Comparison of ENCODE assay signal across 18 cellular contexts in genomic region chr17:55660171-55660886, GRCh38.
DNase-seq lines count a peak whose midpoint lies in the region; ATAC-seq, FAIRE-seq and TF ChIP-seq lines count a peak whose summit lies in the region.
"Had no signal": no experiment of that assay in that cellular context is flagged by ENCODE, and none has a peak within 500 bp of the region (broad histone marks: within the 10 kb centered on the region; RNA-seq: fewer than 3 reads in every experiment).

No MANE protein-coding gene starts in this region.

- peaks cover 30% of the 10 kb centered on the region for H3F3A ChIP-seq in DOHH2 (ENCODE audit: control insufficient read depth, insufficient read depth)

- no peak overlapping the region for H3K9ac ChIP-seq in kidney (ENCODE audit: low read length in 2 of 2)

- H3K9me3 Mint-ChIP-seq in CD8-positive, alpha-beta T cell = no peaks in the 10 kb centered on the region
- no peaks in the 10 kb centered on the region for H3K9me3 Mint-ChIP-seq in effector memory CD8-positive, alpha-beta T cell
- H3K9me3 Mint-ChIP-seq: CD8-positive, alpha-beta memory T cell; HFFc6 had no signal

- no peak for FAIRE-seq in kidney (lab: Jason Lieb, UNC)
- FAIRE-seq: pancreas had no signal

- no peak overlapping the region for H3K4me3 Mint-ChIP-seq in CD8-positive, alpha-beta T cell
- no peak overlapping the region for H3K4me3 Mint-ChIP-seq in effector memory CD8-positive, alpha-beta T cell
- H3K4me3 Mint-ChIP-seq: CD8-positive, alpha-beta memory T cell; HFFc6 had no signal

- no peaks in the 10 kb centered on the region for H3K79me2 ChIP-seq in DOHH2 (ENCODE audit: control insufficient read depth, low read length)

- ATAC-seq in gastroesophageal sphincter = peak; percentile 80
- no peak for ATAC-seq in CD8-positive, alpha-beta T cell
- no peak for ATAC-seq in effector memory CD8-positive, alpha-beta T cell (replicated peaks)
- ATAC-seq: upper lobe of right lung had no signal

- POLR2A ChIA-PET in CD8-positive, alpha-beta T cell (lab: Charles Lee) = no interaction called here

- H3K4me2 ChIP-seq in DOHH2 (ENCODE audit: low read length) = peak overlapping the region; percentile 87

- 4 to 35% methylated on average over 2 of the region's 2 CpGs for WGBS in gastroesophageal sphincter (ENCODE audit: low coverage in 1 of 2), 2 donors

- peak overlapping the region; percentile 60 for H3K4me3 ChIP-seq in DOHH2 (ENCODE audit: low read length)
- no peak overlapping the region for H3K4me3 ChIP-seq in gastroesophageal sphincter
- no peak overlapping the region for H3K4me3 ChIP-seq in skeletal muscle cell (ENCODE audit: low read depth, low read length)
- H3K4me3 ChIP-seq in kidney (ENCODE audit: low read length in 2 of 2) = no peak overlapping the region
- H3K4me3 ChIP-seq in CD8-positive, alpha-beta T cell (ENCODE audit: low read depth, low read length) = no peak overlapping the region
- H3K4me3 ChIP-seq: ascending aorta, pancreas, upper lobe of right lung had no signal

- H3K4me1 ChIP-seq in DOHH2 (ENCODE audit: control insufficient read depth, low read length) = peaks cover 74% of the 10 kb centered on the region
- peaks cover 0 to 20% (median 8%) of the 10 kb centered on the region in 3 donors for H3K4me1 ChIP-seq in gastroesophageal sphincter
- peaks cover 0 to 2% of the 10 kb centered on the region in 2 donors for H3K4me1 ChIP-seq in kidney (ENCODE audit: control insufficient read depth in 1 of 2, insufficient read depth in 1 of 2, low read depth in 1 of 2, low read length in 2 of 2)
- no peaks in the 10 kb centered on the region for H3K4me1 ChIP-seq in CD8-positive, alpha-beta T cell (ENCODE audit: insufficient read depth, low read length)
- H3K4me1 ChIP-seq: ascending aorta, upper lobe of right lung had no signal

- peaks cover 2% of the 10 kb centered on the region for H3K27me3 Mint-ChIP-seq in CD8-positive, alpha-beta T cell (ENCODE audit: low read depth)
- peaks cover 32 to 46% of the 10 kb centered on the region in 2 donors for H3K27me3 Mint-ChIP-seq in effector memory CD8-positive, alpha-beta T cell

- H3K27ac Mint-ChIP-seq in CD8-positive, alpha-beta T cell = no peak overlapping the region
- H3K27ac Mint-ChIP-seq in effector memory CD8-positive, alpha-beta T cell = no peak overlapping the region
- H3K27ac Mint-ChIP-seq: CD8-positive, alpha-beta memory T cell; HFFc6 had no signal

- no peaks in the 10 kb centered on the region for H4K20me1 ChIP-seq in DOHH2 (ENCODE audit: control insufficient read depth, insufficient read depth, low read depth, low read length)

- DNase-seq in SK-MEL-5 (ENCODE audit: low read depth, low spot score) (peak; percentile 82), skeletal muscle cell (ENCODE audit: low read depth) (peak; percentile 86), AG08396 (ENCODE audit: low spot score) (no peak), kidney (no peak)
- DNase-seq in CD8-positive, alpha-beta T cell = no peak
- no peak for DNase-seq in effector memory CD8-positive, alpha-beta T cell
- DNase-seq: activated CD8-positive, alpha-beta memory T cell treated with anti-CD3 and anti-CD28 coated beads, Interleukin-2, amount 50 U/mL, for 48 hours; CD8-positive, alpha-beta memory T cell; HFFc6; kidney glomerular epithelial cell; NCI-H2227 treated with DMSO at 0.1 percent for 48 hours; pancreas; upper lobe of right lung had no signal

- in situ Hi-C loops in SK-MEL-5 (cut with HindIII; ENCODE audit: low pct_unique_long_range_greater_than_20kb, low sequenced_read_pairs) = no loop called here

- H3K4me1 Mint-ChIP-seq in CD8-positive, alpha-beta T cell (ENCODE audit: low read depth) = no peaks in the 10 kb centered on the region
- H3K4me1 Mint-ChIP-seq in effector memory CD8-positive, alpha-beta T cell (ENCODE audit: low read depth in 2 of 2) = no peaks in the 10 kb centered on the region
- H3K4me1 Mint-ChIP-seq: CD8-positive, alpha-beta memory T cell had no signal

- TF ChIP-seq EP300 in gastroesophageal sphincter (IDR thresholded peaks at IDR 0.05) = no peak

- CTCF ChIA-PET in CD8-positive, alpha-beta T cell (lab: Charles Lee) = no interaction called here

- H3K36me3 Mint-ChIP-seq in CD8-positive, alpha-beta T cell = no peaks in the 10 kb centered on the region
- H3K36me3 Mint-ChIP-seq in effector memory CD8-positive, alpha-beta T cell (ENCODE audit: insufficient read depth) = no peaks in the 10 kb centered on the region
- H3K36me3 Mint-ChIP-seq: CD8-positive, alpha-beta memory T cell had no signal

- no peaks in the 10 kb centered on the region for H3K9me3 ChIP-seq in DOHH2 (ENCODE audit: control insufficient read depth, insufficient read depth, low read length)
- H3K9me3 ChIP-seq in gastroesophageal sphincter = no peaks in the 10 kb centered on the region
- no peaks in the 10 kb centered on the region for H3K9me3 ChIP-seq in kidney (ENCODE audit: control insufficient read depth in 1 of 2, low read length in 2 of 2)
- no peaks in the 10 kb centered on the region for H3K9me3 ChIP-seq in CD8-positive, alpha-beta T cell (ENCODE audit: low read length)
- H3K9me3 ChIP-seq: ascending aorta, pancreas, upper lobe of right lung had no signal

- TF ChIP-seq CTCF in DOHH2 (IDR thresholded peaks at IDR 0.05; ENCODE audit: low read depth, low read length, poor library complexity, severe bottlenecking) (no peak), gastroesophageal sphincter (IDR thresholded peaks at IDR 0.05) (no peak), kidney (IDR thresholded peaks at IDR 0.05; ENCODE audit: borderline replicate concordance, extremely low read depth, insufficient read depth) (no peak)
- no peak for TF ChIP-seq CTCF in CD8-positive, alpha-beta T cell (IDR thresholded peaks at IDR 0.05)

- H3K27me3 ChIP-seq in DOHH2 (ENCODE audit: control insufficient read depth, low read length) (no peaks in the 10 kb centered on the region), gastroesophageal sphincter (no peaks in the 10 kb centered on the region)
- H3K27me3 ChIP-seq in CD8-positive, alpha-beta T cell (ENCODE audit: insufficient read depth, low read length) = no peaks in the 10 kb centered on the region
- H3K27me3 ChIP-seq: ascending aorta, pancreas, upper lobe of right lung had no signal

- intact Hi-C loops in kidney (cut with DNase I) = no loop called here
- intact Hi-C loops in CD8-positive, alpha-beta T cell (cut with DNase I, micrococcal nuclease) = no loop called here

- H3K36me3 ChIP-seq in DOHH2 (ENCODE audit: control insufficient read depth, low read length) (peaks cover 9% of the 10 kb centered on the region; the same call in 1 of the 2 replicates), gastroesophageal sphincter (no peaks in the 10 kb centered on the region), kidney (ENCODE audit: control insufficient read depth in 1 of 2, insufficient read depth in 2 of 2, low read length in 2 of 2) (no peaks in the 10 kb centered on the region)
- no peaks in the 10 kb centered on the region for H3K36me3 ChIP-seq in CD8-positive, alpha-beta T cell (ENCODE audit: insufficient read depth, low read length)
- H3K36me3 ChIP-seq: ascending aorta, pancreas, upper lobe of right lung had no signal

- no peaks in the 10 kb centered on the region for H3K9me2 ChIP-seq in DOHH2 (replicated peaks; ENCODE audit: control insufficient read depth, low read length)

- H3K27ac ChIP-seq in DOHH2 (ENCODE audit: low read depth, low read length) (peak overlapping the region; percentile 98), gastroesophageal sphincter (peak overlapping the region in 3 of 4 donors; percentile 32 to 57 (median 38)), kidney (ENCODE audit: low read depth in 2 of 2, low read length in 2 of 2) (no peak overlapping the region)
- H3K27ac ChIP-seq in CD8-positive, alpha-beta T cell (ENCODE audit: low read depth, low read length) = no peak overlapping the region
- H3K27ac ChIP-seq: ascending aorta, pancreas, RWPE1, upper lobe of right lung, VCaP had no signal

- no peak for TF ChIP-seq POLR2A in gastroesophageal sphincter (IDR thresholded peaks at IDR 0.05)

Comparison
In these comparisons a context has a peak if more than half of its experiments do, and no peak if none do; other contexts are left out.
1. H3K27ac ChIP-seq: peak in DOHH2 (single experiment) and gastroesophageal sphincter (3 of 4); none in kidney (0 of 2) and CD8-positive, alpha-beta T cell (single experiment).
2. DNase-seq: peak in SK-MEL-5 (single experiment) and skeletal muscle cell (single experiment); none in AG08396 (single experiment), kidney (single experiment), CD8-positive, alpha-beta T cell (0 of 7) and effector memory CD8-positive, alpha-beta T cell (0 of 3).